Comparison of ENCODE assay signal across 18 cellular contexts in genomic region chr18:57660961-57661360, GRCh38. TPM values are rescaled to one million over a fixed set of nuclear protein-coding genes. Genes with fewer than 3 reads are reported as not detected.
DNase-seq lines count a peak whose midpoint lies in the region; ATAC-seq, FAIRE-seq and TF ChIP-seq lines count a peak whose summit lies in the region.
"Had no signal": no experiment of that assay in that cellular context is flagged by ENCODE, and none has a peak within 500 bp of the region (broad histone marks: within the 10 kb centered on the region; RNA-seq: fewer than 3 reads in every experiment).

No MANE protein-coding gene starts in this region.

- peak overlapping the region; percentile 22 for H3K4me2 ChIP-seq in BLaER1

- no peaks in the 10 kb centered on the region for H3K9me3 Mint-ChIP-seq in endothelial cell (ENCODE audit: unreplicated experiment)
- H3K9me3 Mint-ChIP-seq: activated T-cell treated with anti-CD3 and anti-CD28 coated beads, Interleukin-2, amount 50 U/mL, for 72 hours had no signal

- peak overlapping the region; percentile 56 for H3K4me3 Mint-ChIP-seq in endothelial cell (ENCODE audit: unreplicated experiment)
- H3K4me3 Mint-ChIP-seq: activated T-cell treated with anti-CD3 and anti-CD28 coated beads, Interleukin-2, amount 50 U/mL, for 72 hours; CD4-positive, CD25-positive, alpha-beta regulatory T cell had no signal

- 85 to 87% (median 86%) methylated on average over 11 of the region's 11 CpGs for WGBS in psoas muscle, 3 donors

- H3K27ac ChIP-seq in BLaER1, result no peak overlapping the region
- no peak overlapping the region for H3K27ac ChIP-seq in psoas muscle
- H3K27ac ChIP-seq: ovary had no signal

- peaks cover 59% of the 10 kb centered on the region for H3K36me3 Mint-ChIP-seq in endothelial cell (ENCODE audit: low read depth, unreplicated experiment)

- H3K36me3 ChIP-seq in BLaER1, result peaks cover 12% of the 10 kb centered on the region
- peaks cover 0 to 31% of the 10 kb centered on the region in 2 donors for H3K36me3 ChIP-seq in psoas muscle (ENCODE audit: insufficient read depth in 1 of 2, low read depth in 1 of 2)
- H3K36me3 ChIP-seq: ovary had no signal

- H3K27me3 Mint-ChIP-seq in endothelial cell (ENCODE audit: unreplicated experiment), result peaks cover 2% of the 10 kb centered on the region
- H3K27me3 Mint-ChIP-seq: CD4-positive, CD25-positive, alpha-beta regulatory T cell had no signal

- H3K9me3 ChIP-seq in BLaER1 (peaks cover 8% of the 10 kb centered on the region), psoas muscle (peaks cover 2% of the 10 kb centered on the region)
- H3K9me3 ChIP-seq: ovary had no signal

- H3K4me3 ChIP-seq in BLaER1 (no peak overlapping the region), retinal pigment epithelial cell (ENCODE audit: low read length) (no peak overlapping the region), psoas muscle (no peak overlapping the region)
- H3K4me3 ChIP-seq: ovary had no signal

- TF ChIP-seq CTCF in endothelial cell (IDR thresholded peaks at IDR 0.05; ENCODE audit: unreplicated experiment) (no peak), retinal pigment epithelial cell (conservative IDR thresholded peaks at IDR 0.05; ENCODE audit: low read depth, low read length) (no peak), psoas muscle (IDR thresholded peaks at IDR 0.05) (no peak)

- H3K4me1 ChIP-seq in BLaER1, result peaks cover 20% of the 10 kb centered on the region
- no peaks in the 10 kb centered on the region for H3K4me1 ChIP-seq in psoas muscle

- intact Hi-C loops in psoas muscle (cut with DNase I), result no loop called here

- H3K27me3 ChIP-seq in BLaER1 (no peaks in the 10 kb centered on the region), psoas muscle (ENCODE audit: insufficient read depth in 3 of 3, low read length in 2 of 3) (no peaks in the 10 kb centered on the region)
- H3K27me3 ChIP-seq: ovary had no signal

- peak; percentile 53 for DNase-seq in RCC 7860 (ENCODE audit: low spot score)
- no peak for DNase-seq in endothelial cell (ENCODE audit: low spot score)
- DNase-seq in retinal pigment epithelial cell (ENCODE audit: low read depth), result peak; percentile 10
- DNase-seq in psoas muscle, result no peak
- no peak for DNase-seq in cortex of kidney (lab: John Stamatoyannopoulos, UW)
- DNase-seq: activated CD4-positive, alpha-beta T cell treated with anti-CD3 and anti-CD28 coated beads, Interleukin-2, amount 50 U/mL, for 1 hour; activated T-cell treated with anti-CD3 and anti-CD28 coated beads, Interleukin-2, amount 50 U/mL, for 72 hours; CD4-positive, CD25-positive, alpha-beta regulatory T cell; DND-41; foreskin melanocyte; NCI-H1694; NCI-H774; ovary; RPMI8226 had no signal

- no peak for FAIRE-seq in RCC 7860 (lab: Jason Lieb, UNC)
- FAIRE-seq: GM12891 had no signal

- peaks cover 10% of the 10 kb centered on the region for H3K4me1 Mint-ChIP-seq in endothelial cell (ENCODE audit: unreplicated experiment)

- ATAC-seq in HG03135 (IDR thresholded peaks at IDR 0.05; ENCODE audit: unreplicated experiment), result no peak
- ATAC-seq in HG03520 (IDR thresholded peaks at IDR 0.05; ENCODE audit: unreplicated experiment), result no peak
- ATAC-seq in psoas muscle, result no peak
- ATAC-seq: activated T-cell treated with anti-CD3 and anti-CD28 coated beads, Interleukin-2, amount 50 U/mL, for 72 hours had no signal

- H3K27ac Mint-ChIP-seq in endothelial cell (ENCODE audit: unreplicated experiment), result no peak overlapping the region
- H3K27ac Mint-ChIP-seq: activated T-cell treated with anti-CD3 and anti-CD28 coated beads, Interleukin-2, amount 50 U/mL, for 72 hours; CD4-positive, CD25-positive, alpha-beta regulatory T cell had no signal

- peaks cover 90% of the 10 kb centered on the region for H4K20me1 ChIP-seq in BLaER1

- no peak overlapping the region for H3K9ac ChIP-seq in BLaER1

RNA-seq across cellular contexts. Expression of gene NARS1, which starts 39.3 kb away (rescaled TPM):
- total RNA-seq in endothelial cell (ENCODE audit: unreplicated experiment), result 101 TPM
- total RNA-seq in psoas muscle, result 100 to 1,000 TPM in 2 of 4 donors, 10 to 100 TPM in 2; 78.3 to 173 (median 112) TPM
- 100 to 1,000 TPM in 2 of 3 donors, 10 to 100 TPM in 1; 98.2 to 170 (median 167) TPM for polyA plus RNA-seq in psoas muscle

Comparison
In these comparisons a context has a peak if more than half of its experiments do, and no peak if none do; other contexts are left out.
1. DNase-seq: peak in RCC 7860 (single experiment) and retinal pigment epithelial cell (single experiment); none in endothelial cell (single experiment), psoas muscle (0 of 2) and cortex of kidney (single experiment).